Comparison of ENCODE assay signal across 10 cellular contexts in the genomic region with DNA sequence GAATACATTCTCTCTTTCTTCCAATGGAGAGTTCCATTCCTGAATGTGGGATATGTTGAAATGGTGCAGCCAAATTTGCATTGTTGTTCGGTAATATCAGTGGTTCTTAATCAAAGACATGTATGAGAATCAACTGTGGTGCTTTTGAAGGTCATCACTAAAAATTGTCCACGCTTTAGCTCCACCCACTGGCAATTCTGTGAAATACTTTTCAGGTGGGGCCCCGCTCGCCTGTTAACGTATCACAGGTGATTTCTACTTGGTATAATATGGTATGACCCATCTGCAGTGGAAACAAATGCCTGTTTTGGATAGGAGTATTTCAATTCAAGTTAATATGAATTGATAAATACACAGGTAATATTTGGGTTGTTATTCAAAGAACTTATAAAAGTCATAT.
DNase-seq lines count a peak whose midpoint lies in the region; ATAC-seq and TF ChIP-seq lines count a peak whose summit lies in the region.
"Had no signal": no experiment of that assay in that cellular context is flagged by ENCODE, and none has a peak within 500 bp of the region (broad histone marks: within the 10 kb centered on the region; RNA-seq: fewer than 3 reads in every experiment).

No MANE protein-coding gene starts in this region.

- TF ChIP-seq CTCF in A673 (conservative IDR thresholded peaks at IDR 0.05; ENCODE audit: low read depth, low read length) (peak; percentile 25; the same call in 1 of the 2 replicates), Panc1 (IDR thresholded peaks at IDR 0.05) (peak; percentile 27; the same call in 1 of the 2 replicates)

- H3K9me3 ChIP-seq in A673 (ENCODE audit: low read depth, low read length, poor library complexity, severe bottlenecking) (no peaks in the 10 kb centered on the region), Panc1 (ENCODE audit: control insufficient read depth, insufficient read depth, low read depth, low read length) (no peaks in the 10 kb centered on the region)
- H3K9me3 ChIP-seq: neutrophil had no signal

- no peaks in the 10 kb centered on the region for H3K27me3 ChIP-seq in A673 (replicated peaks; ENCODE audit: insufficient read depth, low read depth, low read length, poor library complexity)
- no peaks in the 10 kb centered on the region for H3K27me3 ChIP-seq in Panc1 (ENCODE audit: control insufficient read depth, insufficient read depth, low read length)
- H3K27me3 ChIP-seq: neutrophil had no signal

- intact Hi-C loops in A673 (cut with micrococcal nuclease; ENCODE audit: unreplicated experiment) = no loop called here
- intact Hi-C loops in Panc1 (cut with micrococcal nuclease; ENCODE audit: unreplicated experiment) = no loop called here
- intact Hi-C loops in left ventricle myocardium superior (cut with micrococcal nuclease) = no loop called here

- no peaks in the 10 kb centered on the region for H3K4me1 Mint-ChIP-seq in effector memory CD8-positive, alpha-beta T cell (ENCODE audit: low read depth in 2 of 2)

- H3K36me3 ChIP-seq in A673 (ENCODE audit: insufficient read depth, low read length, poor library complexity, severe bottlenecking) = no peaks in the 10 kb centered on the region
- H3K36me3 ChIP-seq in Panc1 (ENCODE audit: control insufficient read depth, insufficient read depth, low read length) = no peaks in the 10 kb centered on the region
- H3K36me3 ChIP-seq: neutrophil had no signal

- no peaks in the 10 kb centered on the region for H3K36me3 Mint-ChIP-seq in effector memory CD8-positive, alpha-beta T cell (ENCODE audit: insufficient read depth)

- H3K27ac ChIP-seq in A673 (ENCODE audit: low read depth, low read length, poor library complexity, severe bottlenecking) = no peak overlapping the region
- H3K27ac ChIP-seq in Panc1 (ENCODE audit: low read length) = no peak overlapping the region
- H3K27ac ChIP-seq: neutrophil, SK-N-MC had no signal

- ATAC-seq in GM18868 (IDR thresholded peaks at IDR 0.05; ENCODE audit: unreplicated experiment) = peak; percentile 47
- no peak for ATAC-seq in Panc1
- ATAC-seq in left ventricle myocardium superior = peak; percentile 53
- no peak for ATAC-seq in HG03175 (IDR thresholded peaks at IDR 0.05; ENCODE audit: unreplicated experiment)
- no peak for ATAC-seq in effector memory CD8-positive, alpha-beta T cell (replicated peaks)
- ATAC-seq in GM21367 (IDR thresholded peaks at IDR 0.05; ENCODE audit: unreplicated experiment) = no peak
- ATAC-seq in HG02870 (IDR thresholded peaks at IDR 0.05; ENCODE audit: unreplicated experiment) = no peak

- in situ Hi-C loops in Panc1 (cut with HindIII; ENCODE audit: low pct_unique_long_range_greater_than_20kb, low sequenced_read_pairs) = no loop called here

- H3K9me3 Mint-ChIP-seq in effector memory CD8-positive, alpha-beta T cell = no peaks in the 10 kb centered on the region

- BruUV-seq in A673 (replicated peaks; lab: Mats Ljungman, UMichigan) (no TSS peak), Panc1 (replicated peaks; lab: Mats Ljungman, UMichigan) (no TSS peak)

- H3K27me3 Mint-ChIP-seq in effector memory CD8-positive, alpha-beta T cell = peaks cover 0 to 8% of the 10 kb centered on the region in 2 donors

- POLR2A ChIA-PET in A673 (lab: Charles Lee; ENCODE audit: low non-redundant PET) = no interaction called here
- POLR2A ChIA-PET in Panc1 (lab: Charles Lee) = no interaction called here

- H3K4me3 ChIP-seq in A673 (ENCODE audit: low read depth, low read length, poor library complexity, severe bottlenecking) (no peak overlapping the region), Panc1 (ENCODE audit: low read depth in 2 of 2, low read length in 2 of 2) (no peak overlapping the region)
- H3K4me3 ChIP-seq: SK-N-MC had no signal

- H3K4me1 ChIP-seq in A673 (ENCODE audit: insufficient read depth, low read length, poor library complexity, severe bottlenecking) = peaks cover 4% of the 10 kb centered on the region
- H3K4me1 ChIP-seq in Panc1 (ENCODE audit: control insufficient read depth, insufficient read depth, low read length) = no peaks in the 10 kb centered on the region

- no peak overlapping the region for H3K4me3 Mint-ChIP-seq in effector memory CD8-positive, alpha-beta T cell

- CTCF ChIA-PET in A673 (lab: Charles Lee) = no interaction called here
- CTCF ChIA-PET in Panc1 (lab: Charles Lee) = no interaction called here

- DNase-seq in A673 (ENCODE audit: low spot score) (no peak), Panc1 (ENCODE audit: low read depth, low spot score) (no peak), left ventricle myocardium superior (peak; percentile 38)
- no peak for DNase-seq in effector memory CD8-positive, alpha-beta T cell

- H3K27ac Mint-ChIP-seq in effector memory CD8-positive, alpha-beta T cell = no peak overlapping the region

Comparison
In these comparisons a context has a peak if more than half of its experiments do, and no peak if none do; other contexts are left out.
1. ATAC-seq: peak in GM18868 (single experiment) and left ventricle myocardium superior (single experiment); none in Panc1 (single experiment), HG03175 (single experiment), effector memory CD8-positive, alpha-beta T cell (single experiment), GM21367 (single experiment) and HG02870 (single experiment).